Comparison of ENCODE assay signal across 27 cellular contexts in the genomic region with DNA sequence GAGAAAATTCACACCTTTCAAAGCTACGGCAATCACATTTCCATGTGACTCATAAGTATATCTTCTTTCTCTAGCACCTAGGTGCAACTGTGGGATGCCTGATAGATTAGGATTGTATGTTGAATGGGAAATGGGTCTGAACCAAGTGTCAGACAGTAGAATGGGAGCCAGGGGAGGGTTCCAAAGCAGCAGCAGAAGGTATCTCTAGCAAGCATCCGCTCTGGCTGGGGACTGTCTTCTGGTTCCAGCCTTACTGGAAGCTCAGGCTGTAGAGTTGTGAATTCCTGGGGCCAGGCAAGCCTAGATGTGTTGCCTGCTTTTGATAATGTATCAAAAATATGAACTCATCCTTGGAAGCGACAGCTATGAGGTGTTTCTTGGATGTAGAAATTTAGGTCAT. TPM values are rescaled to one million over a fixed set of nuclear protein-coding genes. Genes with fewer than 3 reads are reported as not detected.
"Had no signal": no experiment of that assay in that cellular context is flagged by ENCODE, and none has a peak within 500 bp of the region (broad histone marks: within the 10 kb centered on the region; RNA-seq: fewer than 3 reads in every experiment).

No MANE protein-coding gene starts in this region.

- H3K4me3 Mint-ChIP-seq: mesothelial cell of epicardium; natural killer cell; stimulated activated naive B cell treated with anti-CD40 and anti-IgM and Interleukin-4, amounts not matched to agents 10 μg/mL and 1 μg/mL and 100 μg/mL, for 72 hours had no signal

- H3K4me3 ChIP-seq: left lung, lower lobe of right lung, pancreas, prostate gland, skin epidermis, stomach, testis, thyroid gland, uterus had no signal

- H3K36me3 ChIP-seq: left lung, lower lobe of right lung, pancreas, prostate gland, stomach, thyroid gland, uterus had no signal

- H3K27ac Mint-ChIP-seq: mesothelial cell of epicardium; naive B cell; natural killer cell; stimulated activated naive B cell treated with anti-CD40 and anti-IgM and Interleukin-4, amounts not matched to agents 10 μg/mL and 1 μg/mL and 100 μg/mL, for 72 hours had no signal

- ATAC-seq: left colon; left lung; lower lobe of right lung; natural killer cell; pancreas; right cardiac atrium; sciatic nerve; stimulated activated naive B cell treated with anti-CD40 and anti-IgM and Interleukin-4, amounts not matched to agents 10 μg/mL and 1 μg/mL and 100 μg/mL, for 72 hours; stimulated activated naive CD8-positive, alpha-beta T cell treated with anti-CD3 and anti-CD28 coated beads, Interleukin-15, Interleukin-2, amounts not matched to agents 100 U/mL and 50 U/mL, for 24 hours had no signal

- DNase-seq: hippocampal formation; kidney glomerular epithelial cell; left colon; left lung; lower lobe of right lung; mammary epithelial cell; mesenchymal stem cell; naive B cell; natural killer cell; pancreas; retina; right cardiac atrium; stimulated activated CD4-positive, alpha-beta T cell treated with anti-CD3 and anti-CD28 coated beads, Interleukin-12 subunit alpha, Interleukin-12 subunit beta, amount 100 ng/mL, for 4 hours; stimulated activated CD4-positive, alpha-beta T cell treated with anti-CD3 and anti-CD28 coated beads, Interleukin-15, amount 100 ng/mL, for 24 hours; stimulated activated CD4-positive, alpha-beta T cell treated with anti-CD3 and anti-CD28 coated beads, Interleukin-2, amount 100 ng/mL, for 24 hours; stimulated activated CD4-positive, alpha-beta T cell treated with anti-CD3 and anti-CD28 coated beads, Interleukin-4, amount 100 ng/mL, for 1 hour; stimulated activated naive B cell treated with anti-CD40 and anti-IgM and Interleukin-4, amounts not matched to agents 10 μg/mL and 1 μg/mL and 100 μg/mL, for 72 hours; stimulated activated naive CD8-positive, alpha-beta T cell treated with anti-CD3 and anti-CD28 coated beads, Interleukin-15, Interleukin-2, amounts not matched to agents 100 U/mL and 50 U/mL, for 24 hours; stomach; testis; thyroid gland; trophoblast cell; uterus had no signal

- H3K27ac ChIP-seq: left lung, lower lobe of right lung, pancreas, prostate gland, skin epidermis, stomach, testis, thyroid gland, uterus had no signal

- H3K4me1 ChIP-seq: prostate gland, testis, uterus had no signal

- H3K36me3 Mint-ChIP-seq: mesothelial cell of epicardium had no signal

- H3K9me3 ChIP-seq: left lung, lower lobe of right lung, pancreas, prostate gland, stomach, testis, thyroid gland, uterus had no signal

- H3K9me3 Mint-ChIP-seq: mesothelial cell of epicardium had no signal

- H3K27me3 ChIP-seq: testis had no signal

RNA-seq across cellular contexts. Expression of a gene that starts 2.1 kb away (rescaled TPM):
- total RNA-seq: mesothelial cell of epicardium, natural killer cell had no signal
